In genomic region chr9:136721339-136722092, GRCh38 we compare ENCODE assay signal across 8 cellular contexts. TPM values are rescaled to one million over a fixed set of nuclear protein-coding genes. Genes with fewer than 3 reads are reported as not detected.
DNase-seq lines count a peak whose midpoint lies in the region; ATAC-seq and TF ChIP-seq lines count a peak whose summit lies in the region.
"Had no signal": no experiment of that assay in that cellular context is flagged by ENCODE, and none has a peak within 500 bp of the region (broad histone marks: within the 10 kb centered on the region; RNA-seq: fewer than 3 reads in every experiment).

No MANE protein-coding gene starts in this region.

- POLR2A ChIA-PET in activated CD8-positive, alpha-beta T cell treated with anti-CD3 and anti-CD28 coated beads, Interleukin-2, amount 10 ng/mL, durations not matched to agents 7 days and 5 days (lab: Charles Lee) = interaction anchor here (1.0 to 1.1 kb wide), 2 partner anchors 7 to 8 kb away, joined by 3 read pairs; no protein-coding TSS in a partner anchor
- POLR2A ChIA-PET in activated CD8-positive, alpha-beta T cell treated with anti-CD3 and anti-CD28 coated beads for 36 hours (lab: Charles Lee) = interaction anchor here (1.3 kb wide), 1 partner anchor 8 kb away, joined by 4 read pairs; no protein-coding TSS in a partner anchor

- CTCF ChIA-PET in activated CD8-positive, alpha-beta T cell treated with anti-CD3 and anti-CD28 coated beads, Interleukin-2, amount 10 ng/mL, durations not matched to agents 7 days and 5 days (lab: Charles Lee) = no interaction called here
- CTCF ChIA-PET in activated CD8-positive, alpha-beta T cell treated with anti-CD3 and anti-CD28 coated beads for 36 hours (lab: Charles Lee) = no interaction called here

- no peak for TF ChIP-seq CTCF in activated CD8-positive, alpha-beta T cell treated with anti-CD3 and anti-CD28 coated beads for 36 hours (IDR thresholded peaks at IDR 0.05)

- H3K27ac Mint-ChIP-seq in activated CD8-positive, alpha-beta T cell treated with anti-CD3 and anti-CD28 coated beads, Interleukin-2, amount 10 ng/mL, durations not matched to agents 7 days and 5 days = peak overlapping the region; percentile 21
- H3K27ac Mint-ChIP-seq in activated CD8-positive, alpha-beta T cell treated with anti-CD3 and anti-CD28 coated beads for 36 hours = no peak overlapping the region
- H3K27ac Mint-ChIP-seq in dendritic cell treated with granulocyte-macrophage colony-stimulating factor and Interleukin-4, amounts not matched to agents 40 ng/mL and 50 ng/mL, for 4 days = peak overlapping the region; percentile 16

- no peak for DNase-seq in activated CD8-positive, alpha-beta T cell treated with anti-CD3 and anti-CD28 coated beads, Interleukin-2, amount 10 ng/mL, durations not matched to agents 7 days and 5 days
- DNase-seq in activated CD8-positive, alpha-beta T cell treated with anti-CD3 and anti-CD28 coated beads for 36 hours = no peak
- DNase-seq in stimulated activated CD8-positive, alpha-beta memory T cell treated with anti-CD3 and anti-CD28 coated beads, Interleukin-4, amount 100 ng/mL, for 48 hours = peak; percentile 41
- no peak for DNase-seq in SW480 (ENCODE audit: low spot score)
- DNase-seq: occipital lobe had no signal

- H3K4me3 Mint-ChIP-seq in activated CD8-positive, alpha-beta T cell treated with anti-CD3 and anti-CD28 coated beads, Interleukin-2, amount 10 ng/mL, durations not matched to agents 7 days and 5 days = no peak overlapping the region
- no peak overlapping the region for H3K4me3 Mint-ChIP-seq in activated CD8-positive, alpha-beta T cell treated with anti-CD3 and anti-CD28 coated beads for 36 hours
- no peak overlapping the region for H3K4me3 Mint-ChIP-seq in dendritic cell treated with granulocyte-macrophage colony-stimulating factor and Interleukin-4, amounts not matched to agents 40 ng/mL and 50 ng/mL, for 4 days

- no peaks in the 10 kb centered on the region for H3K27me3 Mint-ChIP-seq in activated CD8-positive, alpha-beta T cell treated with anti-CD3 and anti-CD28 coated beads, Interleukin-2, amount 10 ng/mL, durations not matched to agents 7 days and 5 days (ENCODE audit: low read depth)
- peaks cover 2% of the 10 kb centered on the region for H3K27me3 Mint-ChIP-seq in activated CD8-positive, alpha-beta T cell treated with anti-CD3 and anti-CD28 coated beads for 36 hours
- H3K27me3 Mint-ChIP-seq in dendritic cell treated with granulocyte-macrophage colony-stimulating factor and Interleukin-4, amounts not matched to agents 40 ng/mL and 50 ng/mL, for 4 days = peaks cover 34% of the 10 kb centered on the region

- intact Hi-C loops in activated CD8-positive, alpha-beta T cell treated with anti-CD3 and anti-CD28 coated beads for 36 hours (cut with micrococcal nuclease) = no loop called here
- intact Hi-C loops in dendritic cell treated with granulocyte-macrophage colony-stimulating factor and Interleukin-4, amounts not matched to agents 40 ng/mL and 50 ng/mL, for 4 days (cut with micrococcal nuclease) = no loop called here

- ATAC-seq in activated CD8-positive, alpha-beta T cell treated with anti-CD3 and anti-CD28 coated beads, Interleukin-2, amount 10 ng/mL, durations not matched to agents 7 days and 5 days = no peak
- no peak for ATAC-seq in activated CD8-positive, alpha-beta T cell treated with anti-CD3 and anti-CD28 coated beads for 36 hours
- ATAC-seq in GM18909 (IDR thresholded peaks at IDR 0.05; ENCODE audit: poor library complexity, unreplicated experiment) = no peak

- H3K36me3 Mint-ChIP-seq in activated CD8-positive, alpha-beta T cell treated with anti-CD3 and anti-CD28 coated beads, Interleukin-2, amount 10 ng/mL, durations not matched to agents 7 days and 5 days (ENCODE audit: low read depth) = peaks cover 35% of the 10 kb centered on the region
- peaks cover 30% of the 10 kb centered on the region for H3K36me3 Mint-ChIP-seq in activated CD8-positive, alpha-beta T cell treated with anti-CD3 and anti-CD28 coated beads for 36 hours (ENCODE audit: low read depth)
- H3K36me3 Mint-ChIP-seq in dendritic cell treated with granulocyte-macrophage colony-stimulating factor and Interleukin-4, amounts not matched to agents 40 ng/mL and 50 ng/mL, for 4 days (ENCODE audit: low read depth) = peaks cover 63% of the 10 kb centered on the region

- peaks cover 38% of the 10 kb centered on the region for H3K4me1 Mint-ChIP-seq in activated CD8-positive, alpha-beta T cell treated with anti-CD3 and anti-CD28 coated beads, Interleukin-2, amount 10 ng/mL, durations not matched to agents 7 days and 5 days (ENCODE audit: low read depth)
- H3K4me1 Mint-ChIP-seq in activated CD8-positive, alpha-beta T cell treated with anti-CD3 and anti-CD28 coated beads for 36 hours (ENCODE audit: low read depth) = peaks cover 25% of the 10 kb centered on the region
- peaks cover 61% of the 10 kb centered on the region for H3K4me1 Mint-ChIP-seq in dendritic cell treated with granulocyte-macrophage colony-stimulating factor and Interleukin-4, amounts not matched to agents 40 ng/mL and 50 ng/mL, for 4 days (ENCODE audit: low read depth)

- H3K9me3 Mint-ChIP-seq in activated CD8-positive, alpha-beta T cell treated with anti-CD3 and anti-CD28 coated beads, Interleukin-2, amount 10 ng/mL, durations not matched to agents 7 days and 5 days (ENCODE audit: insufficient read depth) = no peaks in the 10 kb centered on the region
- no peaks in the 10 kb centered on the region for H3K9me3 Mint-ChIP-seq in activated CD8-positive, alpha-beta T cell treated with anti-CD3 and anti-CD28 coated beads for 36 hours
- H3K9me3 Mint-ChIP-seq in dendritic cell treated with granulocyte-macrophage colony-stimulating factor and Interleukin-4, amounts not matched to agents 40 ng/mL and 50 ng/mL, for 4 days = no peaks in the 10 kb centered on the region

RNA-seq across cellular contexts. Expression of gene DIPK1B, which starts 9.1 kb away (rescaled TPM):
- total RNA-seq in activated CD8-positive, alpha-beta T cell treated with anti-CD3 and anti-CD28 coated beads, Interleukin-2, amount 10 ng/mL, durations not matched to agents 7 days and 5 days = under 1 TPM in 1 of 2 experiments, not detected in 1; 0.16 TPM
- under 1 TPM in 1 of 2 experiments, not detected in 1; 0.14 TPM for total RNA-seq in activated CD8-positive, alpha-beta T cell treated with anti-CD3 and anti-CD28 coated beads for 36 hours

RNA-seq across cellular contexts. Expression of gene LCN10, which starts 21.2 kb away (rescaled TPM):
- 1 to 10 TPM; 1.8 to 2.4 TPM for total RNA-seq in activated CD8-positive, alpha-beta T cell treated with anti-CD3 and anti-CD28 coated beads, Interleukin-2, amount 10 ng/mL, durations not matched to agents 7 days and 5 days
- total RNA-seq in activated CD8-positive, alpha-beta T cell treated with anti-CD3 and anti-CD28 coated beads for 36 hours = 1 to 10 TPM; 2.6 to 3.2 TPM
- total RNA-seq: occipital lobe had no signal

RNA-seq across cellular contexts. Expression of gene LCN6, which starts 26.8 kb away (rescaled TPM):
- total RNA-seq in activated CD8-positive, alpha-beta T cell treated with anti-CD3 and anti-CD28 coated beads, Interleukin-2, amount 10 ng/mL, durations not matched to agents 7 days and 5 days = not detected
- total RNA-seq in activated CD8-positive, alpha-beta T cell treated with anti-CD3 and anti-CD28 coated beads for 36 hours = not detected
- total RNA-seq: occipital lobe had no signal

RNA-seq across cellular contexts. Expression of gene AGPAT2, which starts 34.3 kb away (rescaled TPM):
- 10 to 100 TPM; 32.7 to 33.7 TPM for total RNA-seq in activated CD8-positive, alpha-beta T cell treated with anti-CD3 and anti-CD28 coated beads, Interleukin-2, amount 10 ng/mL, durations not matched to agents 7 days and 5 days
- 10 to 100 TPM; 11.3 to 11.8 TPM for total RNA-seq in activated CD8-positive, alpha-beta T cell treated with anti-CD3 and anti-CD28 coated beads for 36 hours

RNA-seq across cellular contexts. Expression of gene LCN8, which starts 36.5 kb away (rescaled TPM):
- total RNA-seq in activated CD8-positive, alpha-beta T cell treated with anti-CD3 and anti-CD28 coated beads, Interleukin-2, amount 10 ng/mL, durations not matched to agents 7 days and 5 days = not detected
- not detected for total RNA-seq in activated CD8-positive, alpha-beta T cell treated with anti-CD3 and anti-CD28 coated beads for 36 hours
- total RNA-seq: occipital lobe, Peyer's patch had no signal
